ENCODE assay signal across 24 cellular contexts in the genomic region with DNA sequence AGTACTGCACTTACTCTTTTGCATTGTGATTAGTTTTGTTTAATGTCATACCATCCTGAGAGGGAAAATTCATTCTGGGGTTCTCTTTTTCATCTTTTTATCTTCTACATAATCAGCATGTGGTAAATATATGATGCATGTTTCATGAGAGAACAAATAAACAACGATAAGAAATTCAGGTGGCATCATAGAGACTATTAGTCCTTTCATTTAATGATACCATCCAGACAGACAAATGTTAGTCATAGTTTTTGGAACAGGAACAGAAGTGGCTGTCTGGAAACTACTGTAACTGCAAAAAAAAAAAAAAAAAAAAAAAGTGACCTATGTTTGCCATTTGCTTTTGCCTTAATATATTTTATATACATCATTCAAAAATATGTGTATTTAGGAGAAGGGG.
"Had no signal": no experiment of that assay in that cellular context is flagged by ENCODE, and none has a peak within 500 bp of the region (broad histone marks: within the 10 kb centered on the region; RNA-seq: fewer than 3 reads in every experiment).

No MANE protein-coding gene starts in this region.

- H3K9me3 ChIP-seq: adrenal gland, mucosa of descending colon, vagina had no signal

- H3K4me3 Mint-ChIP-seq: activated naive CD8-positive, alpha-beta T cell; activated T-cell treated with anti-CD3 and anti-CD28 coated beads, Interleukin-2, amount 50 U/mL, for 24 hours; activated T-helper 17 cell treated with anti-CD3 and anti-CD28 coated beads, Interleukin-2, amount 50 U/mL, for 72 hours; nephron progenitor cell; stimulated activated naive CD8-positive, alpha-beta T cell treated with anti-CD3 and anti-CD28 coated beads, Interleukin-15, amount 100 ng/mL, for 72 hours; WTC11 had no signal

- H3K27me3 ChIP-seq: adrenal gland, cardiac muscle cell, vagina had no signal

- H3K4me3 ChIP-seq: adrenal gland, cardiac muscle cell, mucosa of descending colon, vagina had no signal

- H3K79me2 ChIP-seq: parathyroid adenoma had no signal

- H3K4me1 Mint-ChIP-seq: activated T-helper 17 cell treated with anti-CD3 and anti-CD28 coated beads, Interleukin-2, amount 50 U/mL, for 72 hours; stimulated activated naive CD8-positive, alpha-beta T cell treated with anti-CD3 and anti-CD28 coated beads, Interleukin-15, amount 100 ng/mL, for 72 hours; WTC11 had no signal

- ATAC-seq: activated T-helper 17 cell treated with anti-CD3 and anti-CD28 coated beads, Interleukin-2, amount 50 U/mL, for 72 hours; left colon; mucosa of descending colon; right cardiac atrium; stimulated activated naive CD8-positive, alpha-beta T cell treated with anti-CD3 and anti-CD28 coated beads, Interleukin-15, amount 100 ng/mL, for 72 hours; WTC11 had no signal

- FAIRE-seq: keratinocyte had no signal

- H3K9ac ChIP-seq: parathyroid adenoma had no signal

- H3K4me1 ChIP-seq: adrenal gland, parathyroid adenoma, vagina had no signal

- H3K27ac Mint-ChIP-seq: activated naive CD8-positive, alpha-beta T cell; activated T-cell treated with anti-CD3 and anti-CD28 coated beads, Interleukin-2, amount 50 U/mL, for 24 hours; activated T-helper 17 cell treated with anti-CD3 and anti-CD28 coated beads, Interleukin-2, amount 50 U/mL, for 72 hours; nephron progenitor cell; stimulated activated naive CD8-positive, alpha-beta T cell treated with anti-CD3 and anti-CD28 coated beads, Interleukin-15, amount 100 ng/mL, for 72 hours; WTC11 had no signal

- H3K36me3 ChIP-seq: adrenal gland, cardiac muscle cell, vagina had no signal

- H3K27ac ChIP-seq: adrenal gland, cardiac muscle cell, parathyroid adenoma, vagina had no signal

- H3K36me3 Mint-ChIP-seq: activated naive CD8-positive, alpha-beta T cell; WTC11 had no signal

- DNase-seq: activated CD8-positive, alpha-beta memory T cell treated with anti-CD3 and anti-CD28 coated beads for 24 hours; activated CD8-positive, alpha-beta memory T cell treated with anti-CD3 and anti-CD28 coated beads, Interleukin-2, amount 50 U/mL, for 4 hours; activated naive CD4-positive, alpha-beta T cell; activated T-cell treated with anti-CD3 and anti-CD28 coated beads, Interleukin-2, amount 50 U/mL, for 24 hours; adrenal gland; erythroblast; foreskin fibroblast; left colon; mesenchymal stem cell; mucosa of descending colon; nephron progenitor cell; nucleus accumbens; right cardiac atrium; stimulated activated CD4-positive, alpha-beta T cell treated with anti-CD3 and anti-CD28 coated beads, Interleukin-1b, Interleukin-23, amount 100 ng/mL, for 48 hours; stimulated activated naive CD8-positive, alpha-beta T cell treated with anti-CD3 and anti-CD28 coated beads, Interleukin-15, amount 100 ng/mL, for 72 hours; T1000; trophoblast cell had no signal

- H3K9me3 Mint-ChIP-seq: activated T-cell treated with anti-CD3 and anti-CD28 coated beads, Interleukin-2, amount 50 U/mL, for 24 hours; WTC11 had no signal

- H3K27me3 Mint-ChIP-seq: activated naive CD8-positive, alpha-beta T cell; activated T-cell treated with anti-CD3 and anti-CD28 coated beads, Interleukin-2, amount 50 U/mL, for 24 hours; activated T-helper 17 cell treated with anti-CD3 and anti-CD28 coated beads, Interleukin-2, amount 50 U/mL, for 72 hours; stimulated activated naive CD8-positive, alpha-beta T cell treated with anti-CD3 and anti-CD28 coated beads, Interleukin-15, amount 100 ng/mL, for 72 hours had no signal

- H2AFZ ChIP-seq: parathyroid adenoma had no signal
